In genomic region chr1:175320804-175321203, GRCh38 we compare ENCODE assay signal across 13 cellular contexts.
DNase-seq lines count a peak whose midpoint lies in the region; ATAC-seq and TF ChIP-seq lines count a peak whose summit lies in the region.
"Had no signal": no experiment of that assay in that cellular context is flagged by ENCODE, and none has a peak within 500 bp of the region (broad histone marks: within the 10 kb centered on the region; RNA-seq: fewer than 3 reads in every experiment).

No MANE protein-coding gene starts in this region.

- H3K4me3 ChIP-seq in GM12865 (ENCODE audit: low read depth, low read length) (no peak overlapping the region), BE2C (ENCODE audit: low read depth, low read length) (no peak overlapping the region)

- TF ChIP-seq CTCF in GM12865 (IDR thresholded peaks at IDR 0.05; ENCODE audit: insufficient read depth, low read depth, low read length, missing control alignments) (no peak), BE2C (IDR thresholded peaks at IDR 0.05; ENCODE audit: low read depth, low read length) (no peak)

- no peaks in the 10 kb centered on the region for H3K36me3 Mint-ChIP-seq in T-helper 17 cell (ENCODE audit: low read depth)
- H3K36me3 Mint-ChIP-seq: CD4-positive, CD25-positive, alpha-beta regulatory T cell had no signal

- H3K27me3 Mint-ChIP-seq in T-helper 17 cell: peaks cover 31% of the 10 kb centered on the region
- H3K27me3 Mint-ChIP-seq: B cell had no signal

- H3K27me3 ChIP-seq in BE2C: peaks cover 3% of the 10 kb centered on the region; the same call in 1 of the 2 replicates

- H3K4me3 Mint-ChIP-seq in T-helper 17 cell: peak overlapping the region; percentile 25
- H3K4me3 Mint-ChIP-seq: B cell; CD4-positive, CD25-positive, alpha-beta regulatory T cell; CD8-positive, alpha-beta memory T cell; H9 had no signal

- DNase-seq in GM12865 (ENCODE audit: low read depth) (peak; percentile 63), T-helper 17 cell (no peak), NCI-H446 treated with DMSO at 0.1 percent for 48 hours (lab: John Stamatoyannopoulos, UW) (no peak), GDM1 (lab: John Stamatoyannopoulos, UW) (no peak), BE2C (no peak)
- DNase-seq: C1 segment of cervical spinal cord; CD4-positive, CD25-positive, alpha-beta regulatory T cell; CD8-positive, alpha-beta memory T cell; COR-L47; H9 had no signal

- no peaks in the 10 kb centered on the region for H3K36me3 ChIP-seq in BE2C

- H3K27ac Mint-ChIP-seq in T-helper 17 cell: no peak overlapping the region
- H3K27ac Mint-ChIP-seq: B cell, H9 had no signal

- ATAC-seq in GM18520 (IDR thresholded peaks at IDR 0.05; ENCODE audit: unreplicated experiment) (peak; percentile 53), HG02798 (IDR thresholded peaks at IDR 0.05; ENCODE audit: poor library complexity, unreplicated experiment) (peak; percentile 48), T-helper 17 cell (no peak)

- peaks cover 2% of the 10 kb centered on the region; the same call in 1 of the 2 replicates for H3K4me1 ChIP-seq in BE2C

- H3K9me3 ChIP-seq in T-helper 17 cell (ENCODE audit: control insufficient read depth, low read length, poor library complexity, severe bottlenecking) (no peaks in the 10 kb centered on the region), BE2C (no peaks in the 10 kb centered on the region; the same call in 1 of the 2 replicates)

- H3K4me1 Mint-ChIP-seq in T-helper 17 cell: peaks cover 23% of the 10 kb centered on the region
